Comparison of ENCODE assay signal across 8 cellular contexts in the genomic region with DNA sequence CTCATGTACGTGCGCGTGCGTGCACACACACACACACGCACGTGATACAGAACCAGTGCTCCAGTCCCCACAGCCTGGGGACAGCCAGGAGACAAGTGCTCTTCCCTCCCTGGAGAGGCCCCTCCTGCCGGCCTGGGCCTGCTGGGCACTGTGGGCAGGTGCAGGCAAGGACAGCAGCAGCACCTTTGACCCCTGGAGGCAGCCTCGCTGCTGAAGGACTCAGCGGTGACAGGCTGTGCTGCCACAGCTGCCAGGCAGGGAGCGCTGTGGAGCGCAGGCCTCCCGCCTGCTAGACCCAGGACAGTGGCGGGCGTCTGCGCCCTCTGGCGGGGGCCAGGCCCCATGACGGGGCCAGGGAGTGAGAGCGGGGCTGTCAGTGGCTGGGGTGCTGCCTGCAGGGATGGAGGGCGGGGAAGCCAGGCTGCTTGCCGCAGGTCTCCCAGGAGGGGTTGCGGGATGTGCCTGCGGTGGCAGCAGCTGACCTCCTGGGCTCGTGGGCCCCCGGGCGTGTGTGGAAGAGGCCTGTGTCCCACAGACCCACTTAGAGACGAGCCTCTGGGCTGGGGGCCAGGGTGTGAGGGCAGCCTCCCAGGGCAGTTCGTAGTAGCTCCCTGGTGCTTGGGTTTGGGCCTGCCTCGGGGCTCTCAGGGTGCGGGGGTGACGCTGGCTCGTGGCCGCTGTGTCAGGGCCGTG.
DNase-seq lines count a peak whose midpoint lies in the region; ATAC-seq and TF ChIP-seq lines count a peak whose summit lies in the region.

No MANE protein-coding gene starts in this region.

- no peak overlapping the region for H3K14ac ChIP-seq in IMR-90 (replicated peaks; ENCODE audit: low read depth, low read length)

- H3K23ac ChIP-seq in IMR-90 (ENCODE audit: low read depth, low read length), result no peak overlapping the region

- no peak overlapping the region for H3K9ac ChIP-seq in IMR-90 (ENCODE audit: low read depth, low read length)
- peak overlapping the region; percentile 26 for H3K9ac ChIP-seq in neural cell (ENCODE audit: low read length)

- TF ChIP-seq EP300 in neural cell (conservative IDR thresholded peaks at IDR 0.05; ENCODE audit: poor library complexity, severe bottlenecking) (no peak), stomach (IDR thresholded peaks at IDR 0.05) (no peak)

- peaks cover 4% of the 10 kb centered on the region; the same call in 1 of the 2 replicates for H3K36me3 ChIP-seq in IMR-90 (ENCODE audit: control insufficient read depth, insufficient read depth, low read length)
- H3K36me3 ChIP-seq in neural cell (ENCODE audit: insufficient read depth, low read length), result no peaks in the 10 kb centered on the region
- peaks cover 39 to 72% (median 69%) of the 10 kb centered on the region in 4 donors for H3K36me3 ChIP-seq in stomach

- no peaks in the 10 kb centered on the region for H3K79me2 ChIP-seq in neural cell (replicated peaks; ENCODE audit: insufficient read depth, low read length)

- H2BK20ac ChIP-seq in IMR-90 (ENCODE audit: low read depth, low read length), result no peak overlapping the region

- no peaks in the 10 kb centered on the region for H3K9me2 ChIP-seq in neural cell (ENCODE audit: insufficient read depth, low read length)

- TF ChIP-seq POLR2A in IMR-90 (IDR thresholded peaks at IDR 0.05; ENCODE audit: low read depth, low read length) (no peak), stomach (IDR thresholded peaks at IDR 0.05) (no peak)

- TF ChIP-seq CTCF in GM20000 (IDR thresholded peaks at IDR 0.05; ENCODE audit: extremely low read depth, missing control alignments) (peak; percentile 100), IMR-90 (conservative IDR thresholded peaks at IDR 0.05; ENCODE audit: low read depth, low read length) (peak; percentile 100; the same call in 1 of the 2 replicates), fibroblast of mammary gland (conservative IDR thresholded peaks at IDR 0.05; ENCODE audit: control insufficient read depth, insufficient read depth, low read depth, low read length) (peak; percentile 99), neural cell (IDR thresholded peaks at IDR 0.05; ENCODE audit: poor library complexity, severe bottlenecking) (peak; percentile 100), stomach (IDR thresholded peaks at IDR 0.05) (peak in 6 of 7 experiments; percentile 54 to 100 (median 99))

- H3K27ac ChIP-seq in IMR-90 (ENCODE audit: insufficient read depth, low read length) (no peak overlapping the region), neural cell (ENCODE audit: low read length) (no peak overlapping the region), stomach (no peak overlapping the region)

- H3K27ac Mint-ChIP-seq in activated T-cell treated with anti-CD3 and anti-CD28 coated beads, Interleukin-2, amount 50 U/mL, for 72 hours, result no peak overlapping the region

- H4K91ac ChIP-seq in IMR-90 (ENCODE audit: insufficient read depth, low read depth, low read length), result no peak overlapping the region

- POLR2A ChIA-PET in IMR-90 (lab: Charles Lee; ENCODE audit: unreplicated experiment), result interaction anchor here (0.6 kb wide), 2 partner anchors 40 to 83 kb away, joined by 3 to 6 read pairs; no protein-coding TSS in a partner anchor

- DNase-seq in COLO829 (ENCODE audit: low spot score) (peak; percentile 87), GM20000 (ENCODE audit: low spot score) (peak; percentile 100), IMR-90 (peak; percentile 71), RKO (ENCODE audit: low spot score) (peak; percentile 86), fibroblast of mammary gland (ENCODE audit: low read depth) (peak; percentile 73), stomach (peak; percentile 88)
- peak; percentile 91 to 93 for DNase-seq in activated T-cell treated with anti-CD3 and anti-CD28 coated beads, Interleukin-2, amount 50 U/mL, for 72 hours

- no TSS peak for BruUV-seq in IMR-90 (replicated peaks; lab: Mats Ljungman, UMichigan)

- no peaks in the 10 kb centered on the region for H4K20me1 ChIP-seq in IMR-90 (ENCODE audit: insufficient read depth, low read length)
- H4K20me1 ChIP-seq in neural cell (ENCODE audit: insufficient read depth), result no peaks in the 10 kb centered on the region

- H3K79me1 ChIP-seq in IMR-90 (ENCODE audit: low read depth in 1 of 2, low read length in 2 of 2), result peaks cover 0 to 17% of the 10 kb centered on the region in 2 experiments; a peak in 1 of 4 replicates

- H3K4me2 ChIP-seq in IMR-90 (ENCODE audit: low read depth, low read length) (no peak overlapping the region), neural cell (ENCODE audit: low read length) (no peak overlapping the region)

- WGBS in IMR-90 (ENCODE audit: extremely low coverage in 2 of 2, insufficient read length in 1 of 2), 2 experiments, result 38% methylated on average over 5 of the region's 33 CpGs; no CpG with 5 or more reads in 1 of the 2 experiments
- 38 to 62% (median 47%) methylated on average over 10 to 33 of the region's 33 CpGs for WGBS in stomach, 5 donors

- H2BK5ac ChIP-seq in IMR-90 (ENCODE audit: low read depth, low read length, poor library complexity, severe bottlenecking), result no peak overlapping the region

- H3K4ac ChIP-seq in IMR-90 (ENCODE audit: low read depth, low read length), result no peak overlapping the region

- no peaks in the 10 kb centered on the region for H3K36me3 Mint-ChIP-seq in activated T-cell treated with anti-CD3 and anti-CD28 coated beads, Interleukin-2, amount 50 U/mL, for 72 hours (ENCODE audit: insufficient read depth in 2 of 2)

- H3K4me3 ChIP-seq in IMR-90 (ENCODE audit: insufficient read depth, low read depth, low read length) (no peak overlapping the region), fibroblast of mammary gland (ENCODE audit: control insufficient read depth, low read depth, low read length) (no peak overlapping the region), neural cell (ENCODE audit: low read length) (no peak overlapping the region), stomach (no peak overlapping the region)

- H3K27me3 ChIP-seq in IMR-90 (ENCODE audit: control insufficient read depth, insufficient read depth, low read length), result no peaks in the 10 kb centered on the region
- H3K27me3 ChIP-seq in neural cell (ENCODE audit: insufficient read depth, low read depth, low read length), result no peaks in the 10 kb centered on the region
- no peaks in the 10 kb centered on the region for H3K27me3 ChIP-seq in stomach

- H4K5ac ChIP-seq in IMR-90 (ENCODE audit: low read depth, low read length), result no peak overlapping the region

- H3K4me1 Mint-ChIP-seq in activated T-cell treated with anti-CD3 and anti-CD28 coated beads, Interleukin-2, amount 50 U/mL, for 72 hours (ENCODE audit: low read depth), result peaks cover 5% of the 10 kb centered on the region

- peak overlapping the region; percentile 66 for H2AK9ac ChIP-seq in IMR-90 (replicated peaks; ENCODE audit: low read depth, low read length, poor library complexity)

- H3K4me1 ChIP-seq in IMR-90 (ENCODE audit: control insufficient read depth, insufficient read depth, low read length) (peaks cover 12% of the 10 kb centered on the region), stomach (peaks cover 13 to 32% (median 26%) of the 10 kb centered on the region in 4 donors)

- H3K56ac ChIP-seq in IMR-90 (ENCODE audit: extremely low read depth, insufficient read depth, low read length), result no peak overlapping the region

- dilution Hi-C loops in IMR-90 (cut with HindIII; ENCODE audit: low sequenced_read_pairs, unreplicated experiment), result no loop called here

- H3K27me3 Mint-ChIP-seq in activated T-cell treated with anti-CD3 and anti-CD28 coated beads, Interleukin-2, amount 50 U/mL, for 72 hours (ENCODE audit: low read depth), result no peaks in the 10 kb centered on the region

- no peak overlapping the region for H2AK5ac ChIP-seq in IMR-90 (ENCODE audit: low read depth, low read length)

- no peak overlapping the region for H2BK15ac ChIP-seq in IMR-90 (ENCODE audit: low read depth, low read length)

- in situ Hi-C loops in IMR-90 (cut with MboI; ENCODE audit: low sequenced_read_pairs), result no loop called here

- H2BK120ac ChIP-seq in IMR-90 (ENCODE audit: low read depth, low read length), result no peak overlapping the region

- H3K9me3 Mint-ChIP-seq in activated T-cell treated with anti-CD3 and anti-CD28 coated beads, Interleukin-2, amount 50 U/mL, for 72 hours, result no peaks in the 10 kb centered on the region

- intact Hi-C loops in IMR-90 (cut with micrococcal nuclease) (loop anchor here (1.0 kb wide), 3 partner anchors 67 to 112 kb away; no protein-coding TSS in a partner anchor), stomach (cut with DNase I; ENCODE audit: low total_unique reads) (loop anchor here (10.0 kb wide), 1 partner anchor 107 kb away; a partner anchor contains a TSS)

- no peak overlapping the region for H3K18ac ChIP-seq in IMR-90 (ENCODE audit: low read depth, low read length)

- CTCF ChIA-PET in IMR-90 (lab: Yijun Ruan, JAX), result interaction anchor here (0.6 to 0.8 kb wide), 2 partner anchors 78 to 95 kb away, joined by 3 to 5 read pairs; no protein-coding TSS in a partner anchor

- TF ChIP-seq RAD21 in IMR-90 (IDR thresholded peaks at IDR 0.05; ENCODE audit: low read length) (peak; percentile 98), neural cell (conservative IDR thresholded peaks at IDR 0.05) (peak; percentile 93)

- H3F3A ChIP-seq in neural cell (ENCODE audit: insufficient read depth, low read length, poor library complexity, severe bottlenecking), result no peaks in the 10 kb centered on the region

- 0 out of 2 replicates have a peak, but pooled peaks cover 4% of the 10 kb centered on the region for H3K9me1 ChIP-seq in IMR-90 (ENCODE audit: insufficient read depth, low read length)

- H4K8ac ChIP-seq in IMR-90 (ENCODE audit: low read depth in 2 of 2, low read length in 2 of 2), result no peak overlapping the region

- ATAC-seq in IMR-90 (ENCODE audit: low read depth), result peak; percentile 96
- peak; percentile 89 to 93 for ATAC-seq in activated T-cell treated with anti-CD3 and anti-CD28 coated beads, Interleukin-2, amount 50 U/mL, for 72 hours (replicated peaks in 1 of 2)

- no peak overlapping the region for H3K4me3 Mint-ChIP-seq in activated T-cell treated with anti-CD3 and anti-CD28 coated beads, Interleukin-2, amount 50 U/mL, for 72 hours

- H2AFZ ChIP-seq in IMR-90 (replicated peaks; ENCODE audit: low read length, poor library complexity), result peak overlapping the region; percentile 84
- H2AFZ ChIP-seq in neural cell (ENCODE audit: low read depth, low read length), result no peak overlapping the region

- H3K9me3 ChIP-seq in IMR-90 (ENCODE audit: control insufficient read depth, insufficient read depth, low read length) (no peaks in the 10 kb centered on the region), neural cell (ENCODE audit: low read length) (no peaks in the 10 kb centered on the region), stomach (no peaks in the 10 kb centered on the region)

TF ChIP-seq in IMR-90, 13 proteins besides CTCF, POLR2A, EP300 and RAD21 (continues in another document):
- TF ChIP-seq SMC3 (IDR thresholded peaks at IDR 0.05; ENCODE audit: low read depth, low read length) (peak; percentile 99), MAZ (IDR thresholded peaks at IDR 0.05; ENCODE audit: borderline replicate concordance, low read depth, low read length) (peak; percentile 81)

TF ChIP-seq in neural cell, 6 proteins besides CTCF, POLR2A, EP300 and RAD21:
- TF ChIP-seq SMC3 (conservative IDR thresholded peaks at IDR 0.05; ENCODE audit: poor library complexity), result peak; percentile 98
- no peak for TF ChIP-seq POLR2AphosphoS5 (IDR thresholded peaks at IDR 0.05)
